9 cellular contexts compared by ENCODE assay signal in the genomic region with DNA sequence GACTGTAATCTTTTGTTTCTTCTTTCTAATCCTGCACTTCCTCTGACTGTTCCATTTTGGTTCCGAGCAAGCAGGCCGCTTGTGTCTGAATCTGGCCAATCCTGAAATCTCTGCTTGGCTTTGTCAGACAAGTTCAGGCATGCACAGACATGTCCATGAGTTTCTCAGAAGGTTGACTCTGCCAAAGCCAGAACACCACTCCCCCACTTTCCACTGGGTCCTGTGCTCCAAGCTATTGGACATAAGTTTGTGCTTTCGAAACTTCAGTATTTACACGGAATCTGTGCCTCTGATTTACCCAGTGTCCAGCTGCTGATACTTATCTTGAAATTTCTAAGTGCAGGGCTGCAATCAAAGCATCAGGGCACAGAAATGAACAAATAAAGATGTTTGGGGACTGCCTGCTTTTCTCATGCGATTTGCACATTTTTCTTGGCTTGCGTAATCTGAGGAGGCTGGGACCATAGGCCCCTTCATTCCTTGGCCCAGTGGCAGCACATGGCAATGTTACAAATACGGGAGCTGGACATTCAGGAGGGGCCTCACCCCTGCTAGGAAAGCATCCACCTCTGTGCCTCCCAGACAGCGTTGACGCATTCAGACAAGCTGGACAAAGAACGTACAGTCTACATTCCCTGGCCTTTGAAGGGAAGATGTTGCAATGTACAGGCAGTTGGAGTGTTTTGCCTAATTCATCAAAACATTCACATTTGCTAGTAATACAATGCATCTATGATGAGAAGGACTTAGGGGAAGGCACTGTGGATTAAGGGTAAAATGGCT.
DNase-seq lines count a peak whose midpoint lies in the region; ATAC-seq and TF ChIP-seq lines count a peak whose summit lies in the region.
"Had no signal": no experiment of that assay in that cellular context is flagged by ENCODE, and none has a peak within 500 bp of the region (broad histone marks: within the 10 kb centered on the region; RNA-seq: fewer than 3 reads in every experiment).

No MANE protein-coding gene starts in this region.

- no peak for TF ChIP-seq POLR2A in right lobe of liver (IDR thresholded peaks at IDR 0.05)
- TF ChIP-seq POLR2A in transverse colon (IDR thresholded peaks at IDR 0.05), result no peak

- in situ Hi-C loops in transverse colon (cut with MboI; ENCODE audit: low pct_ligation_motif_present in 1 of 4, low pct_unique_long_range_greater_than_20kb in 1 of 4, low sequenced_read_pairs in 3 of 4), result no loop called here

- H3K4me1 ChIP-seq in right lobe of liver (peaks cover 0 to 8% (median 0%) of the 10 kb centered on the region in 4 donors), transverse colon (no peaks in the 10 kb centered on the region)
- H3K4me1 ChIP-seq: BLaER1 had no signal

- TF ChIP-seq EP300 in transverse colon (IDR thresholded peaks at IDR 0.05; ENCODE audit: low read depth), result peak; percentile 16

- H3K36me3 ChIP-seq in right lobe of liver (no peaks in the 10 kb centered on the region), transverse colon (no peaks in the 10 kb centered on the region)
- H3K36me3 ChIP-seq: BLaER1 had no signal

- H3K27ac ChIP-seq in right lobe of liver (peak overlapping the region in 2 of 3 donors; percentile 4 to 54), transverse colon (peak overlapping the region; percentile 63 to 74 (median 68))
- H3K27ac ChIP-seq: BLaER1 had no signal

- H3K9me3 ChIP-seq in right lobe of liver, result no peaks in the 10 kb centered on the region
- H3K9me3 ChIP-seq in transverse colon, result no peaks in the 10 kb centered on the region
- H3K9me3 ChIP-seq: BLaER1 had no signal

- DNase-seq in NCI-H1417 (lab: John Stamatoyannopoulos, UW), result peak; percentile 4 to 69 (median 24)
- DNase-seq in NCI-H1417 treated with DMSO at 0.1 percent for 48 hours (lab: John Stamatoyannopoulos, UW), result no peak
- DNase-seq in cerebellar cortex (ENCODE audit: low spot score), result peak; percentile 24
- DNase-seq in right lobe of liver, result peak; percentile 47 to 65 (median 49)
- peak; percentile 50 for DNase-seq in transverse colon

- no peaks in the 10 kb centered on the region for H3K27me3 ChIP-seq in right lobe of liver
- no peaks in the 10 kb centered on the region for H3K27me3 ChIP-seq in transverse colon
- H3K27me3 ChIP-seq: BLaER1 had no signal

- TF ChIP-seq CTCF in right lobe of liver (IDR thresholded peaks at IDR 0.05) (no peak), transverse colon (IDR thresholded peaks at IDR 0.05) (no peak)

- intact Hi-C loops in right lobe of liver (cut with DNase I), result no loop called here
- intact Hi-C loops in transverse colon (cut with DNase I; ENCODE audit: low total_unique reads), result no loop called here

- WGBS in right lobe of liver (ENCODE audit: insufficient coverage, low coverage, low lambda C conversion rate, missing lambda C conversion rate), result 28% methylated on average over 9 of the region's 10 CpGs
- 63 to 80% methylated on average over 1 to 10 of the region's 10 CpGs for WGBS in transverse colon (ENCODE audit: low coverage in 1 of 2), 2 donors

- H3K4me3 ChIP-seq in right lobe of liver, result no peak overlapping the region
- no peak overlapping the region for H3K4me3 ChIP-seq in transverse colon
- H3K4me3 ChIP-seq: BLaER1 had no signal

- ATAC-seq in right lobe of liver, result peak; percentile 74 to 86 (median 82)
- ATAC-seq in HG03571 (IDR thresholded peaks at IDR 0.05; ENCODE audit: unreplicated experiment), result no peak
- ATAC-seq in GM19455 (IDR thresholded peaks at IDR 0.05; ENCODE audit: unreplicated experiment), result no peak
- no peak for ATAC-seq in HG02610 (IDR thresholded peaks at IDR 0.05; ENCODE audit: unreplicated experiment)

Comparison
In these comparisons a context has a peak if more than half of its experiments do, and no peak if none do; other contexts are left out.
1. ATAC-seq: peak in right lobe of liver (4 of 4); none in HG03571 (single experiment), GM19455 (single experiment) and HG02610 (single experiment).